1 cellular context compared by ENCODE assay signal in the genomic region with DNA sequence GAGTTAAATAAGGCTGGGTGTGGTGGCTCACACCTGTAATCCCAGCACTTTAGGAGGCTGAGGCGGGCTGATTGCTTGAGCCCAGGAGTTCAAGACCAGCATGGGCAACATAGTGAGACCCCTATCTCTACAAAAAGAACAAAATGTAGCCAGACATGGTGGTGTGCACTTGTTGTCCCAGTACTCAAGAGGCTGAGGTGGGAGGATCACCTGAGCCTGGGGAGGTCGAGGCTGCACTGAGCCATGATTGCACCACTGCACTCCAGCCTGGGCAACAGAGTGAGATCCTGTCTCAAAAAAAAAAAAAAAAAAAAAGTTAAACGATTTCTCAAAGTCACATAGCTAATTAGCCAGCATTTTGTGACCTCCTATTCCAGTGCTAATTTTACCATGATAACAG.
A peak's percentile ranks its signal among the peaks of the same experiment; 100 is the strongest.
TF ChIP-seq lines count a peak whose summit lies in the region.

No MANE protein-coding gene starts in this region.

TF ChIP-seq in K562, 482 proteins besides CTCF, POLR2A, EP300 and RAD21:
- peak; percentile 78 for TF ChIP-seq ZNF121 (CRISPR knock-in tag; conservative IDR thresholded peaks at IDR 0.05)
